ENCODE assay signal across 11 cellular contexts in genomic region chr19:36152886-36153525, GRCh38. TPM values are rescaled to one million over a fixed set of nuclear protein-coding genes. Genes with fewer than 3 reads are reported as not detected.
DNase-seq lines count a peak whose midpoint lies in the region; ATAC-seq and TF ChIP-seq lines count a peak whose summit lies in the region.
"Had no signal": no experiment of that assay in that cellular context is flagged by ENCODE, and none has a peak within 500 bp of the region (broad histone marks: within the 10 kb centered on the region; RNA-seq: fewer than 3 reads in every experiment).

No MANE protein-coding gene starts in this region.

- DNase-seq in Right ventricle myocardium inferior (ENCODE audit: missing footprints) (no peak), cardiac septum (ENCODE audit: low spot score) (no peak), immature natural killer cell (no peak), lower leg skin (ENCODE audit: low spot score in 2 of 2) (no peak), SIG-M5 (lab: John Stamatoyannopoulos, UW) (no peak)
- DNase-seq: activated CD4-positive, alpha-beta T cell treated with anti-CD3 and anti-CD28 coated beads, Interleukin-2, amount 10 ng/mL, durations not matched to agents 7 days and 5 days; foreskin melanocyte; naive B cell had no signal

- H3K9me3 ChIP-seq in muscle layer of duodenum (ENCODE audit: control insufficient read depth in 1 of 2, low read length in 2 of 2), result no peaks in the 10 kb centered on the region

- TF ChIP-seq CTCF in lower leg skin (IDR thresholded peaks at IDR 0.05), result no peak

- H3K36me3 Mint-ChIP-seq in immature natural killer cell, result peaks cover 5 to 19% (median 10%) of the 10 kb centered on the region in 3 donors

- H3K27me3 ChIP-seq in muscle layer of duodenum (ENCODE audit: low read depth, low read length), result no peaks in the 10 kb centered on the region

- 79 to 83% methylated on average over 12 of the region's 12 CpGs for WGBS in lower leg skin, 2 donors

- no peaks in the 10 kb centered on the region for H3K9me3 Mint-ChIP-seq in immature natural killer cell
- H3K9me3 Mint-ChIP-seq: activated CD4-positive, alpha-beta T cell treated with anti-CD3 and anti-CD28 coated beads, Interleukin-2, amount 10 ng/mL, durations not matched to agents 7 days and 5 days; naive B cell had no signal

- intact Hi-C loops in Right ventricle myocardium inferior (cut with DNase I) (loop anchor here (1.0 kb wide), 3 partner anchors 13 to 25 kb away; partner anchors contain the start of gene CAPNS1), cardiac septum (cut with DNase I) (loop anchor here (1.0 kb wide), 1 partner anchor 25 kb away; no protein-coding TSS in a partner anchor), lower leg skin (cut with DNase I; ENCODE audit: low total_unique reads) (no loop called here)

- peaks cover 6 to 13% of the 10 kb centered on the region in 2 donors for H3K4me1 Mint-ChIP-seq in immature natural killer cell

- no peak for TF ChIP-seq POLR2A in lower leg skin (IDR thresholded peaks at IDR 0.05)

- peak overlapping the region; percentile 86 for H3K27ac ChIP-seq in muscle layer of duodenum (ENCODE audit: low read length)

- peak; percentile 13 for ATAC-seq in Right ventricle myocardium inferior

- H3K27ac Mint-ChIP-seq in immature natural killer cell, result peak overlapping the region in 2 of 6 donors; percentile 40 to 49
- H3K27ac Mint-ChIP-seq: activated CD4-positive, alpha-beta T cell treated with anti-CD3 and anti-CD28 coated beads, Interleukin-2, amount 10 ng/mL, durations not matched to agents 7 days and 5 days had no signal

- H3K4me3 ChIP-seq in muscle layer of duodenum (ENCODE audit: low read depth in 1 of 2, low read length in 2 of 2) (peak overlapping the region; percentile 61 to 74), lower leg skin (ENCODE audit: low read depth, poor library complexity, severe bottlenecking) (no peak overlapping the region)

- peaks cover 20 to 22% of the 10 kb centered on the region in 2 donors for H3K36me3 ChIP-seq in muscle layer of duodenum (ENCODE audit: control insufficient read depth in 1 of 2, insufficient read depth in 2 of 2, low read length in 2 of 2)

- H3K27me3 Mint-ChIP-seq in immature natural killer cell (ENCODE audit: low read depth in 3 of 3), result peaks cover 0 to 2% (median 1%) of the 10 kb centered on the region in 3 donors
- H3K27me3 Mint-ChIP-seq: activated CD4-positive, alpha-beta T cell treated with anti-CD3 and anti-CD28 coated beads, Interleukin-2, amount 10 ng/mL, durations not matched to agents 7 days and 5 days; naive B cell had no signal

- peak overlapping the region in 2 of 5 donors; percentile 5 to 6 for H3K4me3 Mint-ChIP-seq in immature natural killer cell
- H3K4me3 Mint-ChIP-seq: activated CD4-positive, alpha-beta T cell treated with anti-CD3 and anti-CD28 coated beads, Interleukin-2, amount 10 ng/mL, durations not matched to agents 7 days and 5 days had no signal

- H3K4me1 ChIP-seq in muscle layer of duodenum (ENCODE audit: control insufficient read depth in 1 of 2, insufficient read depth in 2 of 2, low read length in 2 of 2), result peaks cover 0 to 14% of the 10 kb centered on the region in 2 donors

RNA-seq across cellular contexts. Expression of gene COX7A1, which starts 0.8 kb away (rescaled TPM):
- 3,337 TPM for total RNA-seq in Right ventricle myocardium inferior
- 1,917 TPM for total RNA-seq in cardiac septum
- not detected for polyA plus RNA-seq in immature natural killer cell
- total RNA-seq in lower leg skin, result 10 to 100 TPM in 1 of 4 donors, 1 to 10 TPM in 3; 1.1 to 12.9 (median 6.3) TPM
- total RNA-seq: A673; activated CD4-positive, alpha-beta T cell treated with anti-CD3 and anti-CD28 coated beads, Interleukin-2, amount 10 ng/mL, durations not matched to agents 7 days and 5 days; HT1080 had no signal

RNA-seq across cellular contexts. Expression of gene CAPNS1, which starts 13.1 kb away (rescaled TPM):
- total RNA-seq in Right ventricle myocardium inferior, result 854 TPM
- total RNA-seq in cardiac septum, result 892 TPM
- polyA plus RNA-seq in immature natural killer cell, result 100 to 1,000 TPM; 176 to 253 (median 225) TPM
- total RNA-seq in lower leg skin, result 100 to 1,000 TPM in 1 of 4 donors, 10 to 100 TPM in 3; 33.3 to 125 (median 83.2) TPM

RNA-seq across cellular contexts. Expression of gene TBCB, which starts 37.7 kb away (rescaled TPM):
- total RNA-seq in Right ventricle myocardium inferior (114 TPM), cardiac septum (142 TPM), lower leg skin (100 to 1,000 TPM in 2 of 4 donors, 10 to 100 TPM in 2; 60.8 to 113 (median 94.5) TPM)
- 100 to 1,000 TPM; 341 to 445 (median 385) TPM for polyA plus RNA-seq in immature natural killer cell

RNA-seq across cellular contexts. Expression of gene POLR2I, which starts 38.3 kb away (rescaled TPM):
- total RNA-seq in Right ventricle myocardium inferior (145 TPM), cardiac septum (98.7 TPM), lower leg skin (10 to 100 TPM; 32.0 to 74.8 (median 57.5) TPM)
- 100 to 1,000 TPM; 102 to 136 (median 127) TPM for polyA plus RNA-seq in immature natural killer cell

RNA-seq across cellular contexts. Expression of gene OVOL3, which starts 42.1 kb away (rescaled TPM):
- total RNA-seq in Right ventricle myocardium inferior, result not detected
- not detected for total RNA-seq in cardiac septum
- polyA plus RNA-seq in immature natural killer cell, result not detected
- total RNA-seq in lower leg skin, result not detected
- total RNA-seq: activated CD4-positive, alpha-beta T cell treated with anti-CD3 and anti-CD28 coated beads, Interleukin-2, amount 10 ng/mL, durations not matched to agents 7 days and 5 days; HT1080 had no signal

Comparison
In these comparisons a context has a peak if more than half of its experiments do, and no peak if none do; other contexts are left out.
1. RNA of gene COX7A1, which starts 0.8 kb away (total RNA-seq): 3,337 TPM in Right ventricle myocardium inferior (single experiment) and 1,917 TPM in cardiac septum (single experiment); 1.1 to 12.9 TPM in lower leg skin; every median in the first group is over 100 times any median in the second.